1 cellular context compared by ENCODE assay signal in the genomic region with DNA sequence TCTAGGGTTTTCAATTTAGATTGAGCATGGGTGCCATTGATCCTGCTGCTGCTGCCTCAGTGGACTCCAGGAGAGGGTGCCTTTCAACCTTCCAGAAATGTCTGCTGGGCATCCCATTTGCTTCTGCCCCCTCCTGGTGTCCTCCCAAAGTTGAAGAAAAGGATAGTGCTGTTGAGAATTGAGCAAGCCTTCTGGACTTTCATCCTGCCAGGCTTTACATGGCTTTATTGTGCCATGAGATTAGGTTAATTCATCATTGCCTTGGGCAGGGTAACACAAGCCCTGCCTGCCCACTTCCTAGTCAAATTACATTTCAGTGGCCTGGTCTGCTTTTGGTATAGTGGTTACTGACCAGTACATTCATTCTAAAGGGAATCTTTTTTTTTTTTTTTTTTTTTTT.
TF ChIP-seq lines count a peak whose summit lies in the region.

No MANE protein-coding gene starts in this region.

TF ChIP-seq in GM23338, 12 proteins besides CTCF, POLR2A, EP300 and RAD21 (continued from another document):
- TF ChIP-seq, protein P1, sequence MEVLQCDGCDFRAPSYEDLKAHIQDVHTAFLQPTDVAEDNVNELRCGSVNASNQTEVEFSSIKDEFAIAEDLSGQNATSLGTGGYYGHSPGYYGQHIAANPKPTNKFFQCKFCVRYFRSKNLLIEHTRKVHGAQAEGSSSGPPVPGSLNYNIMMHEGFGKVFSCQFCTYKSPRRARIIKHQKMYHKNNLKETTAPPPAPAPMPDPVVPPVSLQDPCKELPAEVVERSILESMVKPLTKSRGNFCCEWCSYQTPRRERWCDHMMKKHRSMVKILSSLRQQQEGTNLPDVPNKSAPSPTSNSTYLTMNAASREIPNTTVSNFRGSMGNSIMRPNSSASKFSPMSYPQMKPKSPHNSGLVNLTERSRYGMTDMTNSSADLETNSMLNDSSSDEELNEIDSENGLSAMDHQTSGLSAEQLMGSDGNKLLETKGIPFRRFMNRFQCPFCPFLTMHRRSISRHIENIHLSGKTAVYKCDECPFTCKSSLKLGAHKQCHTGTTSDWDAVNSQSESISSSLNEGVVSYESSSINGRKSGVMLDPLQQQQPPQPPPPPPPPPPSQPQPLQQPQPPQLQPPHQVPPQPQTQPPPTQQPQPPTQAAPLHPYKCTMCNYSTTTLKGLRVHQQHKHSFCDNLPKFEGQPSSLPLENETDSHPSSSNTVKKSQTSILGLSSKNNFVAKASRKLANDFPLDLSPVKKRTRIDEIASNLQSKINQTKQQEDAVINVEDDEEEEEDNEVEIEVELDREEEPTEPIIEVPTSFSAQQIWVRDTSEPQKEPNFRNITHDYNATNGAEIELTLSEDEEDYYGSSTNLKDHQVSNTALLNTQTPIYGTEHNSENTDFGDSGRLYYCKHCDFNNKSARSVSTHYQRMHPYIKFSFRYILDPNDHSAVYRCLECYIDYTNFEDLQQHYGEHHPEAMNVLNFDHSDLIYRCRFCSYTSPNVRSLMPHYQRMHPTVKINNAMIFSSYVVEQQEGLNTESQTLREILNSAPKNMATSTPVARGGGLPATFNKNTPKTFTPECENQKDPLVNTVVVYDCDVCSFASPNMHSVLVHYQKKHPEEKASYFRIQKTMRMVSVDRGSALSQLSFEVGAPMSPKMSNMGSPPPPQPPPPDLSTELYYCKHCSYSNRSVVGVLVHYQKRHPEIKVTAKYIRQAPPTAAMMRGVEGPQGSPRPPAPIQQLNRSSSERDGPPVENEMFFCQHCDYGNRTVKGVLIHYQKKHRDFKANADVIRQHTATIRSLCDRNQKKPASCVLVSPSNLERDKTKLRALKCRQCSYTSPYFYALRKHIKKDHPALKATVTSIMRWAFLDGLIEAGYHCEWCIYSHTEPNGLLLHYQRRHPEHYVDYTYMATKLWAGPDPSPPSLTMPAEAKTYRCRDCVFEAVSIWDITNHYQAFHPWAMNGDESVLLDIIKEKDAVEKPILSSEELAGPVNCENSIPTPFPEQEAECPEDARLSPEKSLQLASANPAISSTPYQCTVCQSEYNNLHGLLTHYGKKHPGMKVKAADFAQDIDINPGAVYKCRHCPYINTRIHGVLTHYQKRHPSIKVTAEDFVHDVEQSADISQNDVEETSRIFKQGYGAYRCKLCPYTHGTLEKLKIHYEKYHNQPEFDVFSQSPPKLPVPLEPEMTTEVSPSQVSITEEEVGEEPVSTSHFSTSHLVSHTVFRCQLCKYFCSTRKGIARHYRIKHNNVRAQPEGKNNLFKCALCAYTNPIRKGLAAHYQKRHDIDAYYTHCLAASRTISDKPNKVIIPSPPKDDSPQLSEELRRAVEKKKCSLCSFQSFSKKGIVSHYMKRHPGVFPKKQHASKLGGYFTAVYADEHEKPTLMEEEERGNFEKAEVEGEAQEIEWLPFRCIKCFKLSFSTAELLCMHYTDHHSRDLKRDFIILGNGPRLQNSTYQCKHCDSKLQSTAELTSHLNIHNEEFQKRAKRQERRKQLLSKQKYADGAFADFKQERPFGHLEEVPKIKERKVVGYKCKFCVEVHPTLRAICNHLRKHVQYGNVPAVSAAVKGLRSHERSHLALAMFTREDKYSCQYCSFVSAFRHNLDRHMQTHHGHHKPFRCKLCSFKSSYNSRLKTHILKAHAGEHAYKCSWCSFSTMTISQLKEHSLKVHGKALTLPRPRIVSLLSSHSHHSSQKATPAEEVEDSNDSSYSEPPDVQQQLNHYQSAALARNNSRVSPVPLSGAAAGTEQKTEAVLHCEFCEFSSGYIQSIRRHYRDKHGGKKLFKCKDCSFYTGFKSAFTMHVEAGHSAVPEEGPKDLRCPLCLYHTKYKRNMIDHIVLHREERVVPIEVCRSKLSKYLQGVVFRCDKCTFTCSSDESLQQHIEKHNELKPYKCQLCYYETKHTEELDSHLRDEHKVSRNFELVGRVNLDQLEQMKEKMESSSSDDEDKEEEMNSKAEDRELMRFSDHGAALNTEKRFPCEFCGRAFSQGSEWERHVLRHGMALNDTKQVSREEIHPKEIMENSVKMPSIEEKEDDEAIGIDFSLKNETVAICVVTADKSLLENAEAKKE (CRISPR knock-in tag; IDR thresholded peaks at IDR 0.05), result no peak
- TF ChIP-seq, protein P2, sequence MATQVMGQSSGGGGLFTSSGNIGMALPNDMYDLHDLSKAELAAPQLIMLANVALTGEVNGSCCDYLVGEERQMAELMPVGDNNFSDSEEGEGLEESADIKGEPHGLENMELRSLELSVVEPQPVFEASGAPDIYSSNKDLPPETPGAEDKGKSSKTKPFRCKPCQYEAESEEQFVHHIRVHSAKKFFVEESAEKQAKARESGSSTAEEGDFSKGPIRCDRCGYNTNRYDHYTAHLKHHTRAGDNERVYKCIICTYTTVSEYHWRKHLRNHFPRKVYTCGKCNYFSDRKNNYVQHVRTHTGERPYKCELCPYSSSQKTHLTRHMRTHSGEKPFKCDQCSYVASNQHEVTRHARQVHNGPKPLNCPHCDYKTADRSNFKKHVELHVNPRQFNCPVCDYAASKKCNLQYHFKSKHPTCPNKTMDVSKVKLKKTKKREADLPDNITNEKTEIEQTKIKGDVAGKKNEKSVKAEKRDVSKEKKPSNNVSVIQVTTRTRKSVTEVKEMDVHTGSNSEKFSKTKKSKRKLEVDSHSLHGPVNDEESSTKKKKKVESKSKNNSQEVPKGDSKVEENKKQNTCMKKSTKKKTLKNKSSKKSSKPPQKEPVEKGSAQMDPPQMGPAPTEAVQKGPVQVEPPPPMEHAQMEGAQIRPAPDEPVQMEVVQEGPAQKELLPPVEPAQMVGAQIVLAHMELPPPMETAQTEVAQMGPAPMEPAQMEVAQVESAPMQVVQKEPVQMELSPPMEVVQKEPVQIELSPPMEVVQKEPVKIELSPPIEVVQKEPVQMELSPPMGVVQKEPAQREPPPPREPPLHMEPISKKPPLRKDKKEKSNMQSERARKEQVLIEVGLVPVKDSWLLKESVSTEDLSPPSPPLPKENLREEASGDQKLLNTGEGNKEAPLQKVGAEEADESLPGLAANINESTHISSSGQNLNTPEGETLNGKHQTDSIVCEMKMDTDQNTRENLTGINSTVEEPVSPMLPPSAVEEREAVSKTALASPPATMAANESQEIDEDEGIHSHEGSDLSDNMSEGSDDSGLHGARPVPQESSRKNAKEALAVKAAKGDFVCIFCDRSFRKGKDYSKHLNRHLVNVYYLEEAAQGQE (IDR thresholded peaks at IDR 0.05; ENCODE audit: unreplicated experiment), result no peak
- TF ChIP-seq POLR2AphosphoS5 (IDR thresholded peaks at IDR 0.05; ENCODE audit: low read depth), result no peak
- TF ChIP-seq, protein P3, sequence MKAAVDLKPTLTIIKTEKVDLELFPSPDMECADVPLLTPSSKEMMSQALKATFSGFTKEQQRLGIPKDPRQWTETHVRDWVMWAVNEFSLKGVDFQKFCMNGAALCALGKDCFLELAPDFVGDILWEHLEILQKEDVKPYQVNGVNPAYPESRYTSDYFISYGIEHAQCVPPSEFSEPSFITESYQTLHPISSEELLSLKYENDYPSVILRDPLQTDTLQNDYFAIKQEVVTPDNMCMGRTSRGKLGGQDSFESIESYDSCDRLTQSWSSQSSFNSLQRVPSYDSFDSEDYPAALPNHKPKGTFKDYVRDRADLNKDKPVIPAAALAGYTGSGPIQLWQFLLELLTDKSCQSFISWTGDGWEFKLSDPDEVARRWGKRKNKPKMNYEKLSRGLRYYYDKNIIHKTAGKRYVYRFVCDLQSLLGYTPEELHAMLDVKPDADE (IDR thresholded peaks at IDR 0.05), result no peak
